In the genomic region with DNA sequence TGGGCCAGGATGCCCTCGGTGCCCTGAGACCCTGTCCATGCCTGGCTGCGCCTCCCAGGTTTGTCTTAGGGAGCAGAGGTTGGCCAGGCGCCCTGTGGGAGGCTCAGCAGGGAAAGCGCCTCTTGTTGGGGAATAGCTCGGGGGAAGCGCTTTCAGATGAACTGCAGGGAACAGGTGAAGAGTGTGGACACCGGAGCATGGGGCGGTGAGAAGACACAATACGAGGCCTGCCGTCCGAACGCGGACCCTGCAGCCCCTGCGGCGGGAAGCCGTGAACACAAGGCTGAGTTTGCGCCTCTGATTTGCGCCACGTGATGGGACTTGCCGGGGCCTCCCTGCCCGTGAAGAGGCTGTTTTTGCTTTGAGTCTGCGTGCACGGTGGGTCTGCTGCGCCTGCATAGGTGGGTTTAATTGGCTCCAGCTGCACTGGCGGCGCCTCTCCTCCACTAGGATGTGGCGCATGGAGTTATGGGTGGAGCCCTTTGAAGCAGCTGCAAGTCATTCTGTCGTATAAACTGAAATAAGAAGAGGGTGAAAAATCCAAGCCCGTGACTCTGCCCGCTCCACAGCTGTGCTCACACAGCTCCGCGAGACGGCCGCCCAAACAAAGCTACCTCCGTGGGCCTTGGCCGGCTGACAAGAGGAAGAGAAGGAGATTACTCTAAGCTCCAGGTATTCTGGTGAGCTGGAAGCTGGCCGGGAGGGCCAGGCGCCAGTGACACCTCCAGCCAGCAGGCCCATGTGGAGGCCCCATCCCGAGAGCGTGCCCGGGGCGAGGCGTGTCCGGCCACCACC, we compare ENCODE assay signal across 8 cellular contexts.
DNase-seq lines count a peak whose midpoint lies in the region; ATAC-seq and TF ChIP-seq lines count a peak whose summit lies in the region.

No MANE protein-coding gene starts in this region.

- CTCF ChIA-PET in mammary epithelial cell (lab: Charles Lee; ENCODE audit: low non-redundant PET) = no interaction called here

- WGBS in mammary epithelial cell (ENCODE audit: low coverage, missing lambda C conversion rate) = 25% methylated on average over 33 of the region's 44 CpGs

- no peak for TF ChIP-seq CTCF in breast epithelium (IDR thresholded peaks at IDR 0.05)
- no peak for TF ChIP-seq CTCF in mammary epithelial cell (conservative IDR thresholded peaks at IDR 0.05 in 1 of 2, IDR thresholded peaks at IDR 0.05 in 1 of 2; ENCODE audit: extremely low read depth in 1 of 2, insufficient read depth in 1 of 2, low read depth in 1 of 2, low read length in 2 of 2)
- TF ChIP-seq CTCF in astrocyte of the spinal cord (IDR thresholded peaks at IDR 0.05; ENCODE audit: low read depth, low read length) = peak; percentile 7

- H3K36me3 ChIP-seq in breast epithelium = no peaks in the 10 kb centered on the region
- no peaks in the 10 kb centered on the region for H3K36me3 ChIP-seq in mammary epithelial cell (ENCODE audit: insufficient read depth, low read length)

- peaks cover 9 to 12% of the 10 kb centered on the region in 2 donors for H3K4me1 ChIP-seq in breast epithelium
- no peaks in the 10 kb centered on the region for H3K4me1 ChIP-seq in mammary epithelial cell (ENCODE audit: insufficient read depth, low read length)

- H3K4me3 ChIP-seq in breast epithelium = peak overlapping the region in 2 of 3 donors; percentile 16 to 46
- H3K4me3 ChIP-seq in mammary epithelial cell (replicated peaks in 1 of 3; ENCODE audit: insufficient read depth in 1 of 3, low read depth in 2 of 3, low read length in 3 of 3) = no peak overlapping the region
- H3K4me3 ChIP-seq in astrocyte of the spinal cord (ENCODE audit: low read depth, low read length) = no peak overlapping the region

- H3K9ac ChIP-seq in mammary epithelial cell (ENCODE audit: insufficient read depth, low read length) = no peak overlapping the region

- peaks cover 22 to 23% of the 10 kb centered on the region in 2 donors for H3K9me3 ChIP-seq in breast epithelium
- peaks cover 49% of the 10 kb centered on the region for H3K9me3 ChIP-seq in mammary epithelial cell (replicated peaks; ENCODE audit: insufficient read depth, low read length)

- H3K4me2 ChIP-seq in mammary epithelial cell (ENCODE audit: insufficient read depth, low read depth, low read length) = no peak overlapping the region

- peak overlapping the region; percentile 81 to 86 for H3K27ac ChIP-seq in breast epithelium
- H3K27ac ChIP-seq in mammary epithelial cell (ENCODE audit: insufficient read depth, low read depth, low read length) = no peak overlapping the region

- H4K20me1 ChIP-seq in mammary epithelial cell (ENCODE audit: insufficient read depth, low read length) = no peaks in the 10 kb centered on the region

- intact Hi-C loops in breast epithelium (cut with DNase I; ENCODE audit: low total_unique reads) = no loop called here
- intact Hi-C loops in mammary epithelial cell (cut with micrococcal nuclease) = no loop called here

- H3K27me3 ChIP-seq in breast epithelium (no peaks in the 10 kb centered on the region), mammary epithelial cell (ENCODE audit: insufficient read depth, low read length) (no peaks in the 10 kb centered on the region)

- H2AFZ ChIP-seq in mammary epithelial cell (ENCODE audit: low read depth, low read length) = no peak overlapping the region

- peak; percentile 67 to 80 for DNase-seq in breast epithelium (ENCODE audit: low spot score in 2 of 2)
- DNase-seq in mammary epithelial cell = no peak
- DNase-seq in astrocyte of the spinal cord (ENCODE audit: low read depth, low spot score) = peak; percentile 64
- DNase-seq in kidney tubule cell (ENCODE audit: low spot score) = peak; percentile 72
- DNase-seq in stimulated activated CD4-positive, alpha-beta T cell treated with anti-CD3 and anti-CD28 coated beads, Interleukin-12 subunit alpha, Interleukin-12 subunit beta, amount 100 ng/mL, for 4 hours = no peak
- DNase-seq in ureter (ENCODE audit: low spot score) = no peak

- no TSS peak for BruUV-seq in mammary epithelial cell (replicated peaks; lab: Mats Ljungman, UMichigan)

- dilution Hi-C loops in mammary epithelial cell (cut with HindIII; ENCODE audit: low sequenced_read_pairs) = no loop called here

- no peak for TF ChIP-seq POLR2A in breast epithelium (IDR thresholded peaks at IDR 0.05)

- in situ Hi-C loops in mammary epithelial cell (cut with MboI; ENCODE audit: low sequenced_read_pairs in 2 of 2) = no loop called here
- in situ Hi-C loops in astrocyte of the spinal cord (cut with HindIII; ENCODE audit: low sequenced_read_pairs) = no loop called here

- no peaks in the 10 kb centered on the region for H3K79me2 ChIP-seq in mammary epithelial cell (ENCODE audit: insufficient read depth, low read length)

- no peak for ATAC-seq in HG03108 (IDR thresholded peaks at IDR 0.05; ENCODE audit: unreplicated experiment)
- ATAC-seq in GM18907 (IDR thresholded peaks at IDR 0.05; ENCODE audit: unreplicated experiment) = no peak

Comparison
In these comparisons a context has a peak if more than half of its experiments do, and no peak if none do; other contexts are left out.
1. DNase-seq: peak in breast epithelium (2 of 2), astrocyte of the spinal cord (single experiment) and kidney tubule cell (single experiment); none in mammary epithelial cell (single experiment), stimulated activated CD4-positive, alpha-beta T cell treated with anti-CD3 and anti-CD28 coated beads, Interleukin-12 subunit alpha, Interleukin-12 subunit beta, amount 100 ng/mL, for 4 hours (single experiment) and ureter (single experiment).
2. H3K4me3 ChIP-seq: peak in breast epithelium (2 of 3); none in mammary epithelial cell (0 of 3) and astrocyte of the spinal cord (single experiment).